Comparison of ENCODE assay signal across 2 cellular contexts in the genomic region with DNA sequence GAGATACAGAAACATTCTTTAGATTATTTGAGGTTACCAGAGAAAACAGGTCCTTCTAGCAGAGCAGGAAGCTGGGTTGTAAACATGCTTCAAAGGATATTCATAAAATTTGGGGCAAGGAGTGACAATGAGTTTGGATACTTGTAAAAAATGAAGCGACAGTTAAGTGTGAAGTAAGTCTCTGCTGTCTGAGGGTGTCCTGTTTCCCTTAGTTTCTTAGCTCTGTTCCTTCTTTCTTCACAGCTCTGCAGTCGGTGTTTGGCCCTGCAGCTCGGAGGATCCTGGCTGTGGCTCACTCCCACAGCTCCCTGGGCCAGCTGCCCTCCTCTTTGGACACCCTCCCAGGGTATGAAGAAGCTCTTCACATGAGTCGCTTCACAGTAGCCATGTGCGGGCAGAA.
TF ChIP-seq lines count a peak whose summit lies in the region.

No MANE protein-coding gene starts in this region.

TF ChIP-seq in IMR-90, 13 proteins besides CTCF, POLR2A, EP300 and RAD21:
- TF ChIP-seq RCOR1 (IDR thresholded peaks at IDR 0.05; ENCODE audit: insufficient replicate concordance, low read length) (no peak), MXI1 (IDR thresholded peaks at IDR 0.05; ENCODE audit: borderline replicate concordance, low read depth, low read length) (no peak), CHD1 (IDR thresholded peaks at IDR 0.05; ENCODE audit: low read depth, low read length) (no peak), BHLHE40 (IDR thresholded peaks at IDR 0.05; ENCODE audit: low read depth, low read length) (no peak), RFX5 (IDR thresholded peaks at IDR 0.05; ENCODE audit: low read depth, low read length) (no peak), USF2 (IDR thresholded peaks at IDR 0.05; ENCODE audit: low read depth, low read length) (no peak), SMC3 (IDR thresholded peaks at IDR 0.05; ENCODE audit: low read depth, low read length) (no peak), FOS (IDR thresholded peaks at IDR 0.05; ENCODE audit: low read depth, low read length) (no peak)
- TF ChIP-seq, protein P1, sequence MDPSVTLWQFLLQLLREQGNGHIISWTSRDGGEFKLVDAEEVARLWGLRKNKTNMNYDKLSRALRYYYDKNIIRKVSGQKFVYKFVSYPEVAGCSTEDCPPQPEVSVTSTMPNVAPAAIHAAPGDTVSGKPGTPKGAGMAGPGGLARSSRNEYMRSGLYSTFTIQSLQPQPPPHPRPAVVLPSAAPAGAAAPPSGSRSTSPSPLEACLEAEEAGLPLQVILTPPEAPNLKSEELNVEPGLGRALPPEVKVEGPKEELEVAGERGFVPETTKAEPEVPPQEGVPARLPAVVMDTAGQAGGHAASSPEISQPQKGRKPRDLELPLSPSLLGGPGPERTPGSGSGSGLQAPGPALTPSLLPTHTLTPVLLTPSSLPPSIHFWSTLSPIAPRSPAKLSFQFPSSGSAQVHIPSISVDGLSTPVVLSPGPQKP (IDR thresholded peaks at IDR 0.05; ENCODE audit: borderline replicate concordance, low read depth, low read length) = no peak
TF ChIP-seq in IMR-90: peak in this region for 0.

TF ChIP-seq in H1, 55 proteins besides CTCF, POLR2A, EP300 and RAD21:
- no peak for TF ChIP-seq POU5F1 (IDR thresholded peaks at IDR 0.05; ENCODE audit: low read depth, low read length)
